9 cellular contexts compared by ENCODE assay signal in genomic region chr9:5518061-5518936, GRCh38. TPM values are rescaled to one million over a fixed set of nuclear protein-coding genes. Genes with fewer than 3 reads are reported as not detected.
A peak's percentile ranks its signal among the peaks of the same experiment; 100 is the strongest.
DNase-seq lines count a peak whose midpoint lies in the region; ATAC-seq lines count a peak whose summit lies in the region.
"Had no signal": no experiment of that assay in that cellular context is flagged by ENCODE, and none has a peak within 500 bp of the region (broad histone marks: within the 10 kb centered on the region; RNA-seq: fewer than 3 reads in every experiment).

No MANE protein-coding gene starts in this region.

- H3K27me3 ChIP-seq in skeletal muscle tissue (ENCODE audit: control insufficient read depth in 3 of 3, insufficient read depth in 3 of 3, low read length in 3 of 3): no peaks in the 10 kb centered on the region

- no peak overlapping the region for H3K4me3 ChIP-seq in skeletal muscle tissue (ENCODE audit: low read length in 3 of 3)

- H3K4me3 Mint-ChIP-seq in activated CD4-positive, alpha-beta T cell treated with anti-CD3 and anti-CD28 coated beads for 36 hours: no peak overlapping the region
- no peak overlapping the region for H3K4me3 Mint-ChIP-seq in activated CD4-positive, alpha-beta T cell treated with anti-CD3 and anti-CD28 coated beads, Interleukin-2, amount 10 ng/mL, durations not matched to agents 7 days and 5 days

- ATAC-seq in activated CD4-positive, alpha-beta T cell treated with anti-CD3 and anti-CD28 coated beads for 36 hours: peak; percentile 85
- peak; percentile 64 for ATAC-seq in HG02610 (IDR thresholded peaks at IDR 0.05; ENCODE audit: unreplicated experiment)

- intact Hi-C loops in activated CD4-positive, alpha-beta T cell treated with anti-CD3 and anti-CD28 coated beads for 36 hours (cut with DNase I, micrococcal nuclease): no loop called here

- peaks cover 28% of the 10 kb centered on the region for H3K4me1 Mint-ChIP-seq in activated CD4-positive, alpha-beta T cell treated with anti-CD3 and anti-CD28 coated beads for 36 hours
- peaks cover 21% of the 10 kb centered on the region for H3K4me1 Mint-ChIP-seq in activated CD4-positive, alpha-beta T cell treated with anti-CD3 and anti-CD28 coated beads, Interleukin-2, amount 10 ng/mL, durations not matched to agents 7 days and 5 days

- CTCF ChIA-PET in activated CD4-positive, alpha-beta T cell treated with anti-CD3 and anti-CD28 coated beads for 36 hours (lab: Charles Lee): interaction anchor here (0.7 to 1.7 kb wide), 5 partner anchors 12 to 71 kb away, joined by 3 to 6 read pairs (median 3); partner anchors contain the start of gene CD274
- CTCF ChIA-PET in activated CD4-positive, alpha-beta T cell treated with anti-CD3 and anti-CD28 coated beads, Interleukin-2, amount 10 ng/mL, durations not matched to agents 7 days and 5 days (lab: Charles Lee): interaction anchor here (0.6 to 1.0 kb wide), 3 partner anchors 13 to 306 kb away, joined by 3 read pairs; no protein-coding TSS in a partner anchor

- peaks cover 3% of the 10 kb centered on the region for H3K9me3 Mint-ChIP-seq in activated CD4-positive, alpha-beta T cell treated with anti-CD3 and anti-CD28 coated beads for 36 hours (ENCODE audit: low read depth)
- H3K9me3 Mint-ChIP-seq in activated CD4-positive, alpha-beta T cell treated with anti-CD3 and anti-CD28 coated beads, Interleukin-2, amount 10 ng/mL, durations not matched to agents 7 days and 5 days: peaks cover 5% of the 10 kb centered on the region

- no peaks in the 10 kb centered on the region for H3K9me3 ChIP-seq in skeletal muscle tissue (ENCODE audit: control insufficient read depth in 3 of 3, low read length in 3 of 3)

- no peaks in the 10 kb centered on the region for H3K36me3 Mint-ChIP-seq in activated CD4-positive, alpha-beta T cell treated with anti-CD3 and anti-CD28 coated beads for 36 hours (ENCODE audit: low read depth)
- H3K36me3 Mint-ChIP-seq in activated CD4-positive, alpha-beta T cell treated with anti-CD3 and anti-CD28 coated beads, Interleukin-2, amount 10 ng/mL, durations not matched to agents 7 days and 5 days (ENCODE audit: low read depth): peaks cover 13% of the 10 kb centered on the region

- POLR2A ChIA-PET in activated CD4-positive, alpha-beta T cell treated with anti-CD3 and anti-CD28 coated beads for 36 hours (lab: Charles Lee): interaction anchor here (0.6 to 1.0 kb wide), 3 partner anchors 46 to 82 kb away, joined by 3 to 6 read pairs (median 4); partner anchors contain the start of gene PLGRKT
- POLR2A ChIA-PET in activated CD4-positive, alpha-beta T cell treated with anti-CD3 and anti-CD28 coated beads, Interleukin-2, amount 10 ng/mL, durations not matched to agents 7 days and 5 days (lab: Charles Lee): interaction anchor here (0.6 kb wide), 1 partner anchor 55 kb away, joined by 3 read pairs; no protein-coding TSS in a partner anchor

- H3K27me3 Mint-ChIP-seq in activated CD4-positive, alpha-beta T cell treated with anti-CD3 and anti-CD28 coated beads for 36 hours: no peaks in the 10 kb centered on the region
- H3K27me3 Mint-ChIP-seq in activated CD4-positive, alpha-beta T cell treated with anti-CD3 and anti-CD28 coated beads, Interleukin-2, amount 10 ng/mL, durations not matched to agents 7 days and 5 days: no peaks in the 10 kb centered on the region

- H3K27ac ChIP-seq in skeletal muscle tissue (ENCODE audit: low read depth, low read length): peak overlapping the region; percentile 63

- peak overlapping the region; percentile 40 for H3K27ac Mint-ChIP-seq in activated CD4-positive, alpha-beta T cell treated with anti-CD3 and anti-CD28 coated beads for 36 hours
- no peak overlapping the region for H3K27ac Mint-ChIP-seq in activated CD4-positive, alpha-beta T cell treated with anti-CD3 and anti-CD28 coated beads, Interleukin-2, amount 10 ng/mL, durations not matched to agents 7 days and 5 days

- H3K4me1 ChIP-seq in skeletal muscle tissue (ENCODE audit: control insufficient read depth in 3 of 3, insufficient read depth in 3 of 3, low read length in 3 of 3): peaks cover 33 to 40% (median 37%) of the 10 kb centered on the region in 3 donors

- peak overlapping the region in 1 of 3 donors; percentile 8 for H3K9ac ChIP-seq in skeletal muscle tissue (ENCODE audit: low read depth in 1 of 3, low read length in 3 of 3)

- DNase-seq in activated CD4-positive, alpha-beta T cell treated with anti-CD3 and anti-CD28 coated beads for 36 hours: no peak
- no peak for DNase-seq in activated CD4-positive, alpha-beta T cell treated with anti-CD3 and anti-CD28 coated beads, Interleukin-2, amount 10 ng/mL, durations not matched to agents 7 days and 5 days
- peak; percentile 7 for DNase-seq in NCI-H82 treated with DMSO at 0.1 percent for 48 hours (lab: John Stamatoyannopoulos, UW; ENCODE audit: unreplicated experiment)
- no peak for DNase-seq in COLO829 (ENCODE audit: low spot score)
- no peak for DNase-seq in putamen (ENCODE audit: low spot score)
- no peak for DNase-seq in H4 (ENCODE audit: low spot score)
- DNase-seq: NCI-H526 had no signal

- H3K36me3 ChIP-seq in skeletal muscle tissue (ENCODE audit: control insufficient read depth in 3 of 3, insufficient read depth in 3 of 3, low read length in 3 of 3): no peaks in the 10 kb centered on the region

RNA-seq across cellular contexts. Expression of gene PDCD1LG2, which starts 8.0 kb away (rescaled TPM):
- under 1 TPM; 0.43 to 0.81 TPM for total RNA-seq in activated CD4-positive, alpha-beta T cell treated with anti-CD3 and anti-CD28 coated beads for 36 hours
- 1 to 10 TPM; 2.2 TPM for total RNA-seq in activated CD4-positive, alpha-beta T cell treated with anti-CD3 and anti-CD28 coated beads, Interleukin-2, amount 10 ng/mL, durations not matched to agents 7 days and 5 days
- 3.7 TPM for total RNA-seq in skeletal muscle tissue
- total RNA-seq in H4 (2014; rRNA removed; shearing (Covaris generic)): 1.9 TPM in 1 of 2 replicates, not detected in the other
